ENCODE assay signal across 8 cellular contexts in the genomic region with DNA sequence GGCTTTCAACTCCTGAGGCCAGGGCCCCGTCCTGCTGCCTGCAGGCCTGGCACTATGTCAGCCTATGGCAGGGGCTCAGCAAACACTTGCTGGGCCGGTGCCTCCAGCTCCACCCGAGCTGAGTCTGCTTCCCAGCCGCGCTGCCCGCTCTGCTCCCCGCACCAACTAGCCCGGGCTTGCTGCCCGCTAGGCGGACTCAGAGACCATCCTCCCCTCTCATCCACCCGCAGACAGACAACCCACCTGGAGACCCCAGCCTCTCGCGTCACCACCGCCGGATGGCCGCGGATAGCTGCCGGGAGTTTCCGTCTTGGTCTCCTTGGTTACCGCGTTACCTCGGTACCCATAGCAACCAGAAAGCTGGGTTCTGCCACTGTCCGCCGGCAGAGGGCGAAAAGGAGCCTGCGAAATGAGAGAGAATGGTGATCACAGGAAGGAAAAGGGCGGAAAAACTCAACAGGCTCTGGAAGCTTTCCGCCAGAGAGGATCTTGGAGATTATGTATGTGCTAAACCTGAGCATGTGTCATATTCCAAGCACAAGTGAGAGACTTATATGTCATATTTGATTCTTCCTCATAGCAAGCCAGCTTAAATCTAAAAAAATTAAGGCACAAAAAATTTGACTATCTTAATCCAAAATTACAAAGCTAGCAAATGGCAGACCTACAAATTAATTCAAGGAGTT. TPM values are rescaled to one million over a fixed set of nuclear protein-coding genes. Genes with fewer than 3 reads are reported as not detected.
DNase-seq lines count a peak whose midpoint lies in the region; ATAC-seq and TF ChIP-seq lines count a peak whose summit lies in the region.

A gene with protein sequence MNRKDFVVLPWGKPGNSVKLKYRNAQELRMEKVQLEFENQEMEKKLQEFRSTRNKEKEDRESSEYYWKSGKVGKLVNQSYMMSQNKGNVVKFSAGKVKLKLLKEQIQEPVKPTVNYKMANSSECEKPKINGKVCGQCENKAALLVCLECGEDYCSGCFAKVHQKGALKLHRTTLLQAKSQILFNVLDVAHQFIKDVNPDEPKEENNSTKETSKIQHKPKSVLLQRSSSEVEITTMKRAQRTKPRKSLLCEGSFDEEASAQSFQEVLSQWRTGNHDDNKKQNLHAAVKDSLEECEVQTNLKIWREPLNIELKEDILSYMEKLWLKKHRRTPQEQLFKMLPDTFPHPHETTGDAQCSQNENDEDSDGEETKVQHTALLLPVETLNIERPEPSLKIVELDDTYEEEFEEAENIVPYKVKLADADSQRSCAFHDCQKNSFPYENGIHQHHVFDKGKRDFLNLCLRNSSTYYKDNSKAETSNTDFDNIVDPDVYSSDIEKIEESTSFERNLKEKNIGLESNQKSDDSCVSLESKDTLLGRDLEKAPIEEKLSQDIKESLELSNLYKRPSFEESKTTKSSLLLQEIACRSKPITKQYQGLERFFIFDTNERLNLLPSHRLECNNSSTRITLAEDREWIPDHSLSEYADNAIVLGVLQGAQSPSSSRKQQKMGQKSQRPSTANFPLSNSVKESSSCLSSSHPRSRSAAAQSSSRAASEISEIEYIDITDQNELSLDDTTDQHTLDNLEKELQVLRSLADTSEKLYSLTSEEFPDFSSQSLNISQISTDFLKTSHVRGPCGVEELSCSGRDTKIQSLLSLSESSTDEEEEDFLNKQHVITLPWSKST (minus strand): TSS at position 294 of the 686 bp plus-strand sequence. CDS start 7,396 bp downstream, outside the sequence.

- POLR2A ChIA-PET in activated CD8-positive, alpha-beta T cell treated with anti-CD3 and anti-CD28 coated beads for 36 hours (lab: Charles Lee) = no interaction called here

- no peaks in the 10 kb centered on the region for H3K9me3 Mint-ChIP-seq in activated CD8-positive, alpha-beta T cell treated with anti-CD3 and anti-CD28 coated beads for 36 hours
- no peaks in the 10 kb centered on the region for H3K9me3 Mint-ChIP-seq in effector memory CD8-positive, alpha-beta T cell
- H3K9me3 Mint-ChIP-seq in memory B cell = no peaks in the 10 kb centered on the region

- peaks cover 21% of the 10 kb centered on the region for H3K27me3 Mint-ChIP-seq in activated CD8-positive, alpha-beta T cell treated with anti-CD3 and anti-CD28 coated beads for 36 hours
- peaks cover 0 to 5% of the 10 kb centered on the region in 2 donors for H3K27me3 Mint-ChIP-seq in effector memory CD8-positive, alpha-beta T cell
- H3K27me3 Mint-ChIP-seq in memory B cell = peaks cover 4% of the 10 kb centered on the region

- DNase-seq in CD1c-positive myeloid dendritic cell (ENCODE audit: extremely low spot score) (peak; percentile 93), HK-2 (ENCODE audit: unreplicated experiment) (peak; percentile 91), NCI-H82 treated with DMSO at 0.1 percent for 48 hours (lab: John Stamatoyannopoulos, UW; ENCODE audit: unreplicated experiment) (peak; percentile 91), memory B cell (ENCODE audit: low spot score in 2 of 2) (peak; percentile 86 to 92)
- DNase-seq in activated CD8-positive, alpha-beta T cell treated with anti-CD3 and anti-CD28 coated beads for 36 hours = peak; percentile 89
- DNase-seq in effector memory CD8-positive, alpha-beta T cell = peak; percentile 61 to 80 (median 62)
- peak; percentile 55 for DNase-seq in stimulated activated CD8-positive, alpha-beta memory T cell treated with anti-CD3 and anti-CD28 coated beads, Interleukin-12 subunit alpha, Interleukin-12 subunit beta, amount 100 ng/mL, for 24 hours (ENCODE audit: extremely low read depth)

- H3K36me3 Mint-ChIP-seq in activated CD8-positive, alpha-beta T cell treated with anti-CD3 and anti-CD28 coated beads for 36 hours (ENCODE audit: low read depth) = no peaks in the 10 kb centered on the region
- H3K36me3 Mint-ChIP-seq in effector memory CD8-positive, alpha-beta T cell (ENCODE audit: insufficient read depth) = peaks cover 3% of the 10 kb centered on the region
- no peaks in the 10 kb centered on the region for H3K36me3 Mint-ChIP-seq in memory B cell

- TF ChIP-seq CTCF in activated CD8-positive, alpha-beta T cell treated with anti-CD3 and anti-CD28 coated beads for 36 hours (IDR thresholded peaks at IDR 0.05) = peak; percentile 85

- peaks cover 9% of the 10 kb centered on the region for H3K4me1 Mint-ChIP-seq in activated CD8-positive, alpha-beta T cell treated with anti-CD3 and anti-CD28 coated beads for 36 hours (ENCODE audit: low read depth)
- H3K4me1 Mint-ChIP-seq in effector memory CD8-positive, alpha-beta T cell (ENCODE audit: low read depth in 2 of 2) = peaks cover 4% of the 10 kb centered on the region in 2 donors
- peaks cover 9% of the 10 kb centered on the region for H3K4me1 Mint-ChIP-seq in memory B cell

- intact Hi-C loops in activated CD8-positive, alpha-beta T cell treated with anti-CD3 and anti-CD28 coated beads for 36 hours (cut with micrococcal nuclease) = loop anchor here (5.0 kb wide), 2 partner anchors 302 to 502 kb away; no protein-coding TSS in a partner anchor

- CTCF ChIA-PET in activated CD8-positive, alpha-beta T cell treated with anti-CD3 and anti-CD28 coated beads for 36 hours (lab: Charles Lee) = interaction anchor here (0.6 to 3.9 kb wide), 39 partner anchors 9 to 506 kb away, joined by 3 to 29 read pairs (median 4); a partner anchor contains a TSS

- peak within 1 kb of the TSS; percentile 70 for H3K4me3 Mint-ChIP-seq in activated CD8-positive, alpha-beta T cell treated with anti-CD3 and anti-CD28 coated beads for 36 hours
- peak within 1 kb of the TSS; percentile 54 to 68 for H3K4me3 Mint-ChIP-seq in effector memory CD8-positive, alpha-beta T cell
- peak within 1 kb of the TSS; percentile 85 for H3K4me3 Mint-ChIP-seq in memory B cell

- no peak within 1 kb of the TSS for H3K27ac Mint-ChIP-seq in activated CD8-positive, alpha-beta T cell treated with anti-CD3 and anti-CD28 coated beads for 36 hours
- peak within 1 kb of the TSS; percentile 38 to 73 for H3K27ac Mint-ChIP-seq in effector memory CD8-positive, alpha-beta T cell
- peak within 1 kb of the TSS; percentile 92 for H3K27ac Mint-ChIP-seq in memory B cell

- ATAC-seq in GM19463 (IDR thresholded peaks at IDR 0.05; ENCODE audit: unreplicated experiment) (peak; percentile 100), memory B cell (ENCODE audit: low read depth) (peak; percentile 96)
- peak; percentile 96 for ATAC-seq in activated CD8-positive, alpha-beta T cell treated with anti-CD3 and anti-CD28 coated beads for 36 hours
- peak; percentile 92 for ATAC-seq in effector memory CD8-positive, alpha-beta T cell (replicated peaks)

RNA-seq across cellular contexts. Expression of the gene that starts here (rescaled TPM):
- total RNA-seq in activated CD8-positive, alpha-beta T cell treated with anti-CD3 and anti-CD28 coated beads for 36 hours = not detected

Comparison
In these comparisons a context has a peak if more than half of its experiments do, and no peak if none do; other contexts are left out.
1. Peak in every context shown above with its lines: DNase-seq and ATAC-seq.
2. Peak in DNase-seq and ATAC-seq in activated CD8-positive, alpha-beta T cell treated with anti-CD3 and anti-CD28 coated beads for 36 hours; RNA of the gene not detected or under 1 TPM.